Comparison of ENCODE assay signal across 2 cellular contexts in genomic region chr1:231522038-231522437, GRCh38.
TF ChIP-seq lines count a peak whose summit lies in the region.

No MANE protein-coding gene starts in this region.

TF ChIP-seq in HepG2, 621 proteins besides CTCF, POLR2A, EP300 and RAD21 (continues in another document):
- TF ChIP-seq AGO1 (IDR thresholded peaks at IDR 0.05; ENCODE audit: low read depth, low read length, poor library complexity, severe bottlenecking) (no peak), ZNF616 (CRISPR knock-in tag; IDR thresholded peaks at IDR 0.05; ENCODE audit: low read depth) (no peak), SRY (CRISPR knock-in tag; IDR thresholded peaks at IDR 0.05) (no peak), ZEB1 (IDR thresholded peaks at IDR 0.05; ENCODE audit: insufficient replicate concordance, low read depth) (no peak), ZFYVE20 (CRISPR knock-in tag; IDR thresholded peaks at IDR 0.05; ENCODE audit: borderline replicate concordance, low read depth) (no peak), ZNF644 (CRISPR knock-in tag; IDR thresholded peaks at IDR 0.05; ENCODE audit: low read depth) (peak; percentile 36; the same call in 1 of the 2 replicates), JUNB (CRISPR knock-in tag; IDR thresholded peaks at IDR 0.05; ENCODE audit: borderline replicate concordance) (no peak), BCL3 (CRISPR knock-in tag; IDR thresholded peaks at IDR 0.05) (no peak), ZNF775 (CRISPR knock-in tag; IDR thresholded peaks at IDR 0.05; ENCODE audit: borderline replicate concordance) (no peak), MEF2D (CRISPR knock-in tag; IDR thresholded peaks at IDR 0.05) (no peak), ZXDC (CRISPR knock-in tag; IDR thresholded peaks at IDR 0.05) (no peak), SAP130 (CRISPR knock-in tag; IDR thresholded peaks at IDR 0.05; ENCODE audit: low read depth) (peak; percentile 27; the same call in 1 of the 2 replicates), CREB1 (IDR thresholded peaks at IDR 0.05) (no peak), CREB1 (CRISPR knock-in tag; IDR thresholded peaks at IDR 0.05) (0 out of 2 replicates have a peak, but pooled peaks have one; percentile 29), HNF4G (IDR thresholded peaks at IDR 0.05; ENCODE audit: borderline replicate concordance, low read depth, low read length) (peak; percentile 33; the same call in 1 of the 2 replicates), HNF4G (CRISPR knock-in tag; IDR thresholded peaks at IDR 0.05; ENCODE audit: borderline replicate concordance, low read depth) (no peak), NFRKB (IDR thresholded peaks at IDR 0.05) (no peak), HNRNPLL (IDR thresholded peaks at IDR 0.05; ENCODE audit: low read depth, low read length, poor library complexity, severe bottlenecking) (no peak), FOXA3 (CRISPR knock-in tag; IDR thresholded peaks at IDR 0.05) (no peak), MED13 (CRISPR knock-in tag; IDR thresholded peaks at IDR 0.05) (no peak), CREB3 (CRISPR knock-in tag; IDR thresholded peaks at IDR 0.05) (no peak), CENPBD1 (CRISPR knock-in tag; IDR thresholded peaks at IDR 0.05; ENCODE audit: borderline replicate concordance, low read depth) (no peak)
- TF ChIP-seq, protein P1, sequence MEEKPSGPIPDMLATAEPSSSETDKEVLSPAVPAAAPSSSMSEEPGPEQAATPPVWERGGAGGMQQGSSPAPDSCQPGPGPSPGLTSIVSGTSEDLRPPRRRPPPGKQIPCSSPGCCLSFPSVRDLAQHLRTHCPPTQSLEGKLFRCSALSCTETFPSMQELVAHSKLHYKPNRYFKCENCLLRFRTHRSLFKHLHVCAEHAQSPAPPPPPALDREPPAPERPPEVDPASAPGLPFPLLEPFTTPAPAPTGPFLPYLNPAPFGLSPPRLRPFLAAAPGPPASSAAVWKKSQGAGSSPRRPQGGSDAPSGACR (CRISPR knock-in tag; IDR thresholded peaks at IDR 0.05): no peak
- TF ChIP-seq, protein P2, sequence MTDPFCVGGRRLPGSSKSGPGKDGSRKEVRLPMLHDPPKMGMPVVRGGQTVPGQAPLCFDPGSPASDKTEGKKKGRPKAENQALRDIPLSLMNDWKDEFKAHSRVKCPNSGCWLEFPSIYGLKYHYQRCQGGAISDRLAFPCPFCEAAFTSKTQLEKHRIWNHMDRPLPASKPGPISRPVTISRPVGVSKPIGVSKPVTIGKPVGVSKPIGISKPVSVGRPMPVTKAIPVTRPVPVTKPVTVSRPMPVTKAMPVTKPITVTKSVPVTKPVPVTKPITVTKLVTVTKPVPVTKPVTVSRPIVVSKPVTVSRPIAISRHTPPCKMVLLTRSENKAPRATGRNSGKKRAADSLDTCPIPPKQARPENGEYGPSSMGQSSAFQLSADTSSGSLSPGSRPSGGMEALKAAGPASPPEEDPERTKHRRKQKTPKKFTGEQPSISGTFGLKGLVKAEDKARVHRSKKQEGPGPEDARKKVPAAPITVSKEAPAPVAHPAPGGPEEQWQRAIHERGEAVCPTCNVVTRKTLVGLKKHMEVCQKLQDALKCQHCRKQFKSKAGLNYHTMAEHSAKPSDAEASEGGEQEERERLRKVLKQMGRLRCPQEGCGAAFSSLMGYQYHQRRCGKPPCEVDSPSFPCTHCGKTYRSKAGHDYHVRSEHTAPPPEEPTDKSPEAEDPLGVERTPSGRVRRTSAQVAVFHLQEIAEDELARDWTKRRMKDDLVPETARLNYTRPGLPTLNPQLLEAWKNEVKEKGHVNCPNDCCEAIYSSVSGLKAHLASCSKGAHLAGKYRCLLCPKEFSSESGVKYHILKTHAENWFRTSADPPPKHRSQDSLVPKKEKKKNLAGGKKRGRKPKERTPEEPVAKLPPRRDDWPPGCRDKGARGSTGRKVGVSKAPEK (CRISPR knock-in tag; IDR thresholded peaks at IDR 0.05; ENCODE audit: borderline replicate concordance): no peak

TF ChIP-seq in K562, 482 proteins besides CTCF, POLR2A, EP300 and RAD21:
- TF ChIP-seq CAMTA2 (CRISPR knock-in tag; conservative IDR thresholded peaks at IDR 0.05): no peak
- TF ChIP-seq ID3 (CRISPR knock-in tag; IDR thresholded peaks at IDR 0.05): no peak
- TF ChIP-seq ID3 (tag; IDR thresholded peaks at IDR 0.05): peak; percentile 48; the same call in 1 of the 2 replicates
TF ChIP-seq in K562: peak in this region for 1.
